In the genomic region with DNA sequence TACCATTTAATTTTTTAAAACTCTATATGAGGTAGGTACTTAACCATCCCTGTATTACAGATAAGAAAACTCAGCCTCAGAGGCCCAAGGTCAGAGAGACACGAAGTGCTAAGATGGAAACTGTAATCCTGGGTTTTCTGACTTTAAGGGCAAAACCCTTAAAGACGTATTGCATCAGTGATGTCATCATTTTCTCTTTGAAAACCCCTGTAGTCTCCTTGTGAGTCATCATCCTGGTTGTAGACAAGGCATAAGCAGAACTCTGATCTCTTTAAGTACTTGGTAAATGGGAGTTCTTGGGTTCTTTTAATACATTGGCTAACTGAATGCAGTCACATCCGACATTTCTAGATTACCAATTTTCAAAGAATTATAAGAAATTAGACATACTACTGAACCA, we compare ENCODE assay signal across 12 cellular contexts. TPM values are rescaled to one million over a fixed set of nuclear protein-coding genes. Genes with fewer than 3 reads are reported as not detected.
DNase-seq lines count a peak whose midpoint lies in the region; ATAC-seq and TF ChIP-seq lines count a peak whose summit lies in the region.
"Had no signal": no experiment of that assay in that cellular context is flagged by ENCODE, and none has a peak within 500 bp of the region (broad histone marks: within the 10 kb centered on the region; RNA-seq: fewer than 3 reads in every experiment).

No MANE protein-coding gene starts in this region.

- TF ChIP-seq CTCF in epithelial cell of proximal tubule (conservative IDR thresholded peaks at IDR 0.05; ENCODE audit: low read depth, low read length) (no peak), heart left ventricle (IDR thresholded peaks at IDR 0.05) (no peak)

- intact Hi-C loops in heart left ventricle (cut with DNase I) (loop anchor here in 1 of 10 donors (10.0 kb wide), 1 partner anchor 296 kb away; no protein-coding TSS in a partner anchor), sciatic nerve (cut with DNase I) (no loop called here)

- peak; percentile 78 for ATAC-seq in GM18498 (IDR thresholded peaks at IDR 0.05; ENCODE audit: unreplicated experiment)
- peak; percentile 92 for ATAC-seq in GM21447 (IDR thresholded peaks at IDR 0.05; ENCODE audit: unreplicated experiment)
- peak; percentile 95 for ATAC-seq in HG03432 (IDR thresholded peaks at IDR 0.05; ENCODE audit: unreplicated experiment)
- ATAC-seq in heart left ventricle = no peak
- no peak for ATAC-seq in sciatic nerve

- H3K9me3 ChIP-seq in heart left ventricle = peaks cover 0 to 19% (median 7%) of the 10 kb centered on the region in 12 donors

- no peaks in the 10 kb centered on the region for H3K27me3 ChIP-seq in heart left ventricle

- WGBS in heart left ventricle, 4 donors = 63 to 67% (median 65%) methylated on average over 3 of the region's 3 CpGs

- H3K36me3 ChIP-seq in heart left ventricle = no peaks in the 10 kb centered on the region

- no peak overlapping the region for H3K27ac ChIP-seq in heart left ventricle

- no peak for TF ChIP-seq POLR2A in heart left ventricle (IDR thresholded peaks at IDR 0.05)

- DNase-seq in epithelial cell of proximal tubule (ENCODE audit: low read depth) = peak; percentile 27
- DNase-seq in NCI-H2227 (lab: John Stamatoyannopoulos, UW; ENCODE audit: unreplicated experiment) = no peak
- no peak for DNase-seq in NCI-H82 (lab: John Stamatoyannopoulos, UW)
- DNase-seq in heart left ventricle = no peak
- DNase-seq in sciatic nerve (ENCODE audit: low spot score) = no peak
- DNase-seq: anterior cingulate cortex; GF-D8; kidney; stimulated activated CD4-positive, alpha-beta T cell treated with anti-CD3 and anti-CD28 coated beads, Interleukin-1b, Interleukin-23, amount 100 ng/mL, for 48 hours had no signal

- H3K4me1 ChIP-seq in heart left ventricle = no peaks in the 10 kb centered on the region

- H3K4me3 ChIP-seq in epithelial cell of proximal tubule (ENCODE audit: low read depth, low read length) = no peak overlapping the region
- no peak overlapping the region for H3K4me3 ChIP-seq in heart left ventricle

RNA-seq across cellular contexts. Expression of gene MDFIC2, which starts 48.5 kb away (rescaled TPM):
- total RNA-seq in epithelial cell of proximal tubule (not detected in 2 replicates), heart left ventricle (not detected), sciatic nerve (not detected)
- polyA plus RNA-seq in heart left ventricle = not detected
- total RNA-seq: kidney had no signal

Comparison
In these comparisons a context has a peak if more than half of its experiments do, and no peak if none do; other contexts are left out.
1. ATAC-seq: peak in GM18498 (single experiment), GM21447 (single experiment) and HG03432 (single experiment); none in heart left ventricle (0 of 4) and sciatic nerve (single experiment).